In the genomic region with DNA sequence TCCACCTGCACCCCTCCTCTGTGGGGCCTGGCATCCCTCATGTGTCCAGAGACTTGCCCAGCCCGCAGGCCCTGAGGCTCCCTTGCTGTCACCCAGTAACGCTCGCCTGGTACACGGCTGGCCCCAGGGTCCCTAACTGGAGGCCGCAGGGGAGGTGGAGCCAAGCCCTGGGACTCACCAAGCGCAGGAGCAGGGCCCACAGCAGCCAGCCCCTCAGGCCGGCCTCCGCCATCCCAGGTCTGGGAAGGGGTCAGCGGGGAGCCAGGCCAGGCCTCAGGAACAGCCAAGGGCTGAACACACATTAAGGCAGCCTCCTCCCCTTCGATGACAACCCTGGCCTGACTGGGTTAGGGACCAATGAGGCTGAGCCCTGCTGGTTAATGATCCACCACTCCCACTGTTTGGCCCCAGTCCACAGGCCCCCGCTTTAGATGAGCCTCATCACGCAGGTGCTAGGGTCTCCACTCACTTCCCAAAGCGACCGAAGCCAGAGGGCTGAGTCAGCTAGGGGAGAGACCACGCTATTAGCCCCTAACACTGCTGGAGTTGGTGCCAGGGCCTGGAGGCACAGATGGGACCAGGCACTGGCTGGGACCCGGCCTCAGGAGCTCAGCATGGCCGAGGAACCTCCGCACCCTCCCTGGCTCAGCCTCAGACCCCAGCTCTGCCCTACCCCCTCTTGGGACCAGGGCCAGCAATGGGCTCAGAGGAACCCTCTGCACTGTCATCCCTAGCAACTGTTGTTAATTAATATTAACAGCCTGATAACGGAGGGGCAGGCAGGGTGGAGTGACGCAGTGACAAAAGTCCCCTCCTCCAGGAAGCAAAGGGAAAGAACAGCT, we compare ENCODE assay signal across 1 cellular context.
TF ChIP-seq lines count a peak whose summit lies in the region.

A gene with protein sequence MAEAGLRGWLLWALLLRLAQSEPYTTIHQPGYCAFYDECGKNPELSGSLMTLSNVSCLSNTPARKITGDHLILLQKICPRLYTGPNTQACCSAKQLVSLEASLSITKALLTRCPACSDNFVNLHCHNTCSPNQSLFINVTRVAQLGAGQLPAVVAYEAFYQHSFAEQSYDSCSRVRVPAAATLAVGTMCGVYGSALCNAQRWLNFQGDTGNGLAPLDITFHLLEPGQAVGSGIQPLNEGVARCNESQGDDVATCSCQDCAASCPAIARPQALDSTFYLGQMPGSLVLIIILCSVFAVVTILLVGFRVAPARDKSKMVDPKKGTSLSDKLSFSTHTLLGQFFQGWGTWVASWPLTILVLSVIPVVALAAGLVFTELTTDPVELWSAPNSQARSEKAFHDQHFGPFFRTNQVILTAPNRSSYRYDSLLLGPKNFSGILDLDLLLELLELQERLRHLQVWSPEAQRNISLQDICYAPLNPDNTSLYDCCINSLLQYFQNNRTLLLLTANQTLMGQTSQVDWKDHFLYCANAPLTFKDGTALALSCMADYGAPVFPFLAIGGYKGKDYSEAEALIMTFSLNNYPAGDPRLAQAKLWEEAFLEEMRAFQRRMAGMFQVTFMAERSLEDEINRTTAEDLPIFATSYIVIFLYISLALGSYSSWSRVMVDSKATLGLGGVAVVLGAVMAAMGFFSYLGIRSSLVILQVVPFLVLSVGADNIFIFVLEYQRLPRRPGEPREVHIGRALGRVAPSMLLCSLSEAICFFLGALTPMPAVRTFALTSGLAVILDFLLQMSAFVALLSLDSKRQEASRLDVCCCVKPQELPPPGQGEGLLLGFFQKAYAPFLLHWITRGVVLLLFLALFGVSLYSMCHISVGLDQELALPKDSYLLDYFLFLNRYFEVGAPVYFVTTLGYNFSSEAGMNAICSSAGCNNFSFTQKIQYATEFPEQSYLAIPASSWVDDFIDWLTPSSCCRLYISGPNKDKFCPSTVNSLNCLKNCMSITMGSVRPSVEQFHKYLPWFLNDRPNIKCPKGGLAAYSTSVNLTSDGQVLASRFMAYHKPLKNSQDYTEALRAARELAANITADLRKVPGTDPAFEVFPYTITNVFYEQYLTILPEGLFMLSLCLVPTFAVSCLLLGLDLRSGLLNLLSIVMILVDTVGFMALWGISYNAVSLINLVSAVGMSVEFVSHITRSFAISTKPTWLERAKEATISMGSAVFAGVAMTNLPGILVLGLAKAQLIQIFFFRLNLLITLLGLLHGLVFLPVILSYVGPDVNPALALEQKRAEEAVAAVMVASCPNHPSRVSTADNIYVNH (N-terminal part only) (minus strand): TSS at position 303 of the 842 bp plus-strand sequence. CDS start 71 bp downstream, at position 232.

TF ChIP-seq in HepG2, 621 proteins besides CTCF, POLR2A, EP300 and RAD21 (continued from another document and continues in another):
- TF ChIP-seq, protein P1, sequence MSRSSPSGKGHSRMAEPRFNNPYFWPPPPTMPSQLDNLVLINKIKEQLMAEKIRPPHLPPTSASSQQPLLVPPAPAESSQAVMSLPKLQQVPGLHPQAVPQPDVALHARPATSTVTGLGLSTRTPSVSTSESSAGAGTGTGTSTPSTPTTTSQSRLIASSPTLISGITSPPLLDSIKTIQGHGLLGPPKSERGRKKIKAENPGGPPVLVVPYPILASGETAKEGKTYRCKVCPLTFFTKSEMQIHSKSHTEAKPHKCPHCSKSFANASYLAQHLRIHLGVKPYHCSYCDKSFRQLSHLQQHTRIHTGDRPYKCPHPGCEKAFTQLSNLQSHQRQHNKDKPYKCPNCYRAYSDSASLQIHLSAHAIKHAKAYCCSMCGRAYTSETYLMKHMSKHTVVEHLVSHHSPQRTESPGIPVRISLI (CRISPR knock-in tag; IDR thresholded peaks at IDR 0.05; ENCODE audit: borderline replicate concordance), result 0 out of 2 replicates have a peak, but pooled peaks have one; percentile 33
- TF ChIP-seq, protein P2, sequence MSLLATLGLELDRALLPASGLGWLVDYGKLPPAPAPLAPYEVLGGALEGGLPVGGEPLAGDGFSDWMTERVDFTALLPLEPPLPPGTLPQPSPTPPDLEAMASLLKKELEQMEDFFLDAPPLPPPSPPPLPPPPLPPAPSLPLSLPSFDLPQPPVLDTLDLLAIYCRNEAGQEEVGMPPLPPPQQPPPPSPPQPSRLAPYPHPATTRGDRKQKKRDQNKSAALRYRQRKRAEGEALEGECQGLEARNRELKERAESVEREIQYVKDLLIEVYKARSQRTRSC (CRISPR knock-in tag; IDR thresholded peaks at IDR 0.05; ENCODE audit: low read depth), result 0 out of 2 replicates have a peak, but pooled peaks have one; percentile 66
- no peak for TF ChIP-seq NCOA5 (CRISPR knock-in tag; IDR thresholded peaks at IDR 0.05)
- TF ChIP-seq, protein P3, sequence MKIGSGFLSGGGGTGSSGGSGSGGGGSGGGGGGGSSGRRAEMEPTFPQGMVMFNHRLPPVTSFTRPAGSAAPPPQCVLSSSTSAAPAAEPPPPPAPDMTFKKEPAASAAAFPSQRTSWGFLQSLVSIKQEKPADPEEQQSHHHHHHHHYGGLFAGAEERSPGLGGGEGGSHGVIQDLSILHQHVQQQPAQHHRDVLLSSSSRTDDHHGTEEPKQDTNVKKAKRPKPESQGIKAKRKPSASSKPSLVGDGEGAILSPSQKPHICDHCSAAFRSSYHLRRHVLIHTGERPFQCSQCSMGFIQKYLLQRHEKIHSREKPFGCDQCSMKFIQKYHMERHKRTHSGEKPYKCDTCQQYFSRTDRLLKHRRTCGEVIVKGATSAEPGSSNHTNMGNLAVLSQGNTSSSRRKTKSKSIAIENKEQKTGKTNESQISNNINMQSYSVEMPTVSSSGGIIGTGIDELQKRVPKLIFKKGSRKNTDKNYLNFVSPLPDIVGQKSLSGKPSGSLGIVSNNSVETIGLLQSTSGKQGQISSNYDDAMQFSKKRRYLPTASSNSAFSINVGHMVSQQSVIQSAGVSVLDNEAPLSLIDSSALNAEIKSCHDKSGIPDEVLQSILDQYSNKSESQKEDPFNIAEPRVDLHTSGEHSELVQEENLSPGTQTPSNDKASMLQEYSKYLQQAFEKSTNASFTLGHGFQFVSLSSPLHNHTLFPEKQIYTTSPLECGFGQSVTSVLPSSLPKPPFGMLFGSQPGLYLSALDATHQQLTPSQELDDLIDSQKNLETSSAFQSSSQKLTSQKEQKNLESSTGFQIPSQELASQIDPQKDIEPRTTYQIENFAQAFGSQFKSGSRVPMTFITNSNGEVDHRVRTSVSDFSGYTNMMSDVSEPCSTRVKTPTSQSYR (CRISPR knock-in tag; IDR thresholded peaks at IDR 0.05; ENCODE audit: borderline replicate concordance), result peak; percentile 25; the same call in 1 of the 2 replicates
- no peak for TF ChIP-seq ZFP82 (CRISPR knock-in tag; IDR thresholded peaks at IDR 0.05; ENCODE audit: borderline replicate concordance)
- TF ChIP-seq ZNF136 (CRISPR knock-in tag; IDR thresholded peaks at IDR 0.05; ENCODE audit: low read depth), result no peak
- TF ChIP-seq PHF8 (CRISPR knock-in tag; IDR thresholded peaks at IDR 0.05), result peak; percentile 97
- no peak for TF ChIP-seq ZMYM2 (CRISPR knock-in tag; IDR thresholded peaks at IDR 0.05)
- no peak for TF ChIP-seq SIX1 (CRISPR knock-in tag; IDR thresholded peaks at IDR 0.05; ENCODE audit: borderline replicate concordance)
- 0 out of 2 replicates have a peak, but pooled peaks have one; percentile 81 for TF ChIP-seq RFXANK (CRISPR knock-in tag; IDR thresholded peaks at IDR 0.05)
- TF ChIP-seq ZNF775 (CRISPR knock-in tag; IDR thresholded peaks at IDR 0.05; ENCODE audit: borderline replicate concordance), result peak; percentile 30; the same call in 1 of the 2 replicates
- TF ChIP-seq SNAI1 (CRISPR knock-in tag; IDR thresholded peaks at IDR 0.05; ENCODE audit: borderline replicate concordance), result no peak
- TF ChIP-seq, protein P4, sequence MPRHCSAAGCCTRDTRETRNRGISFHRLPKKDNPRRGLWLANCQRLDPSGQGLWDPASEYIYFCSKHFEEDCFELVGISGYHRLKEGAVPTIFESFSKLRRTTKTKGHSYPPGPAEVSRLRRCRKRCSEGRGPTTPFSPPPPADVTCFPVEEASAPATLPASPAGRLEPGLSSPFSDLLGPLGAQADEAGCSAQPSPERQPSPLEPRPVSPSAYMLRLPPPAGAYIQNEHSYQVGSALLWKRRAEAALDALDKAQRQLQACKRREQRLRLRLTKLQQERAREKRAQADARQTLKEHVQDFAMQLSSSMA (CRISPR knock-in tag; IDR thresholded peaks at IDR 0.05), result peak; percentile 66; the same call in 1 of the 2 replicates
- TF ChIP-seq, protein P5, sequence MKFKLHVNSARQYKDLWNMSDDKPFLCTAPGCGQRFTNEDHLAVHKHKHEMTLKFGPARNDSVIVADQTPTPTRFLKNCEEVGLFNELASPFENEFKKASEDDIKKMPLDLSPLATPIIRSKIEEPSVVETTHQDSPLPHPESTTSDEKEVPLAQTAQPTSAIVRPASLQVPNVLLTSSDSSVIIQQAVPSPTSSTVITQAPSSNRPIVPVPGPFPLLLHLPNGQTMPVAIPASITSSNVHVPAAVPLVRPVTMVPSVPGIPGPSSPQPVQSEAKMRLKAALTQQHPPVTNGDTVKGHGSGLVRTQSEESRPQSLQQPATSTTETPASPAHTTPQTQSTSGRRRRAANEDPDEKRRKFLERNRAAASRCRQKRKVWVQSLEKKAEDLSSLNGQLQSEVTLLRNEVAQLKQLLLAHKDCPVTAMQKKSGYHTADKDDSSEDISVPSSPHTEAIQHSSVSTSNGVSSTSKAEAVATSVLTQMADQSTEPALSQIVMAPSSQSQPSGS (CRISPR knock-in tag; IDR thresholded peaks at IDR 0.05), result peak; percentile 88
- TF ChIP-seq, protein P6, sequence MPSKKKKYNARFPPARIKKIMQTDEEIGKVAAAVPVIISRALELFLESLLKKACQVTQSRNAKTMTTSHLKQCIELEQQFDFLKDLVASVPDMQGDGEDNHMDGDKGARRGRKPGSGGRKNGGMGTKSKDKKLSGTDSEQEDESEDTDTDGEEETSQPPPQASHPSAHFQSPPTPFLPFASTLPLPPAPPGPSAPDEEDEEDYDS (CRISPR knock-in tag; IDR thresholded peaks at IDR 0.05), result peak; percentile 99
- peak; percentile 25; the same call in 1 of the 2 replicates for TF ChIP-seq ZNF879 (CRISPR knock-in tag; IDR thresholded peaks at IDR 0.05)
- TF ChIP-seq, protein P7, sequence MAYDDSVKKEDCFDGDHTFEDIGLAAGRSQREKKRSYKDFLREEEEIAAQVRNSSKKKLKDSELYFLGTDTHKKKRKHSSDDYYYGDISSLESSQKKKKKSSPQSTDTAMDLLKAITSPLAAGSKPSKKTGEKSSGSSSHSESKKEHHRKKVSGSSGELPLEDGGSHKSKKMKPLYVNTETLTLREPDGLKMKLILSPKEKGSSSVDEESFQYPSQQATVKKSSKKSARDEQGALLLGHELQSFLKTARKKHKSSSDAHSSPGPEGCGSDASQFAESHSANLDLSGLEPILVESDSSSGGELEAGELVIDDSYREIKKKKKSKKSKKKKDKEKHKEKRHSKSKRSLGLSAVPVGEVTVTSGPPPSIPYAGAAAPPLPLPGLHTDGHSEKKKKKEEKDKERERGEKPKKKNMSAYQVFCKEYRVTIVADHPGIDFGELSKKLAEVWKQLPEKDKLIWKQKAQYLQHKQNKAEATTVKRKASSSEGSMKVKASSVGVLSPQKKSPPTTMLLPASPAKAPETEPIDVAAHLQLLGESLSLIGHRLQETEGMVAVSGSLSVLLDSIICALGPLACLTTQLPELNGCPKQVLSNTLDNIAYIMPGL (CRISPR knock-in tag; IDR thresholded peaks at IDR 0.05; ENCODE audit: borderline replicate concordance in 1 of 2, low read depth in 1 of 2), result peak; percentile 57 to 66; a peak in 3 of 4 replicates
- peak; percentile 56; the same call in 1 of the 2 replicates for TF ChIP-seq ZBTB20 (CRISPR knock-in tag; IDR thresholded peaks at IDR 0.05; ENCODE audit: borderline replicate concordance, low read depth)
- TF ChIP-seq, protein P8, sequence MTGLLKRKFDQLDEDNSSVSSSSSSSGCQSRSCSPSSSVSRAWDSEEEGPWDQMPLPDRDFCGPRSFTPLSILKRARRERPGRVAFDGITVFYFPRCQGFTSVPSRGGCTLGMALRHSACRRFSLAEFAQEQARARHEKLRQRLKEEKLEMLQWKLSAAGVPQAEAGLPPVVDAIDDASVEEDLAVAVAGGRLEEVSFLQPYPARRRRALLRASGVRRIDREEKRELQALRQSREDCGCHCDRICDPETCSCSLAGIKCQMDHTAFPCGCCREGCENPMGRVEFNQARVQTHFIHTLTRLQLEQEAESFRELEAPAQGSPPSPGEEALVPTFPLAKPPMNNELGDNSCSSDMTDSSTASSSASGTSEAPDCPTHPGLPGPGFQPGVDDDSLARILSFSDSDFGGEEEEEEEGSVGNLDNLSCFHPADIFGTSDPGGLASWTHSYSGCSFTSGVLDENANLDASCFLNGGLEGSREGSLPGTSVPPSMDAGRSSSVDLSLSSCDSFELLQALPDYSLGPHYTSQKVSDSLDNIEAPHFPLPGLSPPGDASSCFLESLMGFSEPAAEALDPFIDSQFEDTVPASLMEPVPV (CRISPR knock-in tag; IDR thresholded peaks at IDR 0.05), result 0 out of 2 replicates have a peak, but pooled peaks have one; percentile 8
- TF ChIP-seq ZFY (CRISPR knock-in tag; IDR thresholded peaks at IDR 0.05), result peak; percentile 98
- no peak for TF ChIP-seq ZNF570 (CRISPR knock-in tag; IDR thresholded peaks at IDR 0.05; ENCODE audit: borderline replicate concordance)
- TF ChIP-seq ZNF703 (CRISPR knock-in tag; IDR thresholded peaks at IDR 0.05; ENCODE audit: borderline replicate concordance), result no peak
- TF ChIP-seq TCF7 (IDR thresholded peaks at IDR 0.05; ENCODE audit: low read depth), result no peak
- TF ChIP-seq, protein P9, sequence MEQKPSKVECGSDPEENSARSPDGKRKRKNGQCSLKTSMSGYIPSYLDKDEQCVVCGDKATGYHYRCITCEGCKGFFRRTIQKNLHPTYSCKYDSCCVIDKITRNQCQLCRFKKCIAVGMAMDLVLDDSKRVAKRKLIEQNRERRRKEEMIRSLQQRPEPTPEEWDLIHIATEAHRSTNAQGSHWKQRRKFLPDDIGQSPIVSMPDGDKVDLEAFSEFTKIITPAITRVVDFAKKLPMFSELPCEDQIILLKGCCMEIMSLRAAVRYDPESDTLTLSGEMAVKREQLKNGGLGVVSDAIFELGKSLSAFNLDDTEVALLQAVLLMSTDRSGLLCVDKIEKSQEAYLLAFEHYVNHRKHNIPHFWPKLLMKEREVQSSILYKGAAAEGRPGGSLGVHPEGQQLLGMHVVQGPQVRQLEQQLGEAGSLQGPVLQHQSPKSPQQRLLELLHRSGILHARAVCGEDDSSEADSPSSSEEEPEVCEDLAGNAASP (CRISPR knock-in tag; IDR thresholded peaks at IDR 0.05; ENCODE audit: borderline replicate concordance), result peak; percentile 60
- no peak for TF ChIP-seq ATF7 (IDR thresholded peaks at IDR 0.05)
- peak; percentile 30; the same call in 1 of the 2 replicates for TF ChIP-seq ATF7 (CRISPR knock-in tag; IDR thresholded peaks at IDR 0.05)
- TF ChIP-seq, protein P10, sequence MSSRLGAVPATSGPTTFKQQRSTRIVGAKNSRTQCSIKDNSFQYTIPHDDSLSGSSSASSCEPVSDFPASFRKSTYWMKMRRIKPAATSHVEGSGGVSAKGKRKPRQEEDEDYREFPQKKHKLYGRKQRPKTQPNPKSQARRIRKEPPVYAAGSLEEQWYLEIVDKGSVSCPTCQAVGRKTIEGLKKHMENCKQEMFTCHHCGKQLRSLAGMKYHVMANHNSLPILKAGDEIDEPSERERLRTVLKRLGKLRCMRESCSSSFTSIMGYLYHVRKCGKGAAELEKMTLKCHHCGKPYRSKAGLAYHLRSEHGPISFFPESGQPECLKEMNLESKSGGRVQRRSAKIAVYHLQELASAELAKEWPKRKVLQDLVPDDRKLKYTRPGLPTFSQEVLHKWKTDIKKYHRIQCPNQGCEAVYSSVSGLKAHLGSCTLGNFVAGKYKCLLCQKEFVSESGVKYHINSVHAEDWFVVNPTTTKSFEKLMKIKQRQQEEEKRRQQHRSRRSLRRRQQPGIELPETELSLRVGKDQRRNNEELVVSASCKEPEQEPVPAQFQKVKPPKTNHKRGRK (CRISPR knock-in tag; IDR thresholded peaks at IDR 0.05), result 0 out of 2 replicates have a peak, but pooled peaks have one; percentile 34
- no peak; the same call in 1 of the 2 replicates for TF ChIP-seq ZNF737 (CRISPR knock-in tag; IDR thresholded peaks at IDR 0.05; ENCODE audit: borderline replicate concordance)
- 0 out of 2 replicates have a peak, but pooled peaks have one; percentile 15 for TF ChIP-seq BRCA1 (CRISPR knock-in tag; IDR thresholded peaks at IDR 0.05)
- TF ChIP-seq HOXA5 (CRISPR knock-in tag; IDR thresholded peaks at IDR 0.05), result peak; percentile 79
- peak; percentile 100 for TF ChIP-seq ZFX (CRISPR knock-in tag; IDR thresholded peaks at IDR 0.05; ENCODE audit: low read depth)
- peak; percentile 71; the same call in 1 of the 2 replicates for TF ChIP-seq ZNF292 (CRISPR knock-in tag; IDR thresholded peaks at IDR 0.05; ENCODE audit: borderline replicate concordance, low read depth)
